Comparison of ENCODE assay signal across 8 cellular contexts in genomic region chr12:124993568-124994434, GRCh38. TPM values are rescaled to one million over a fixed set of nuclear protein-coding genes. Genes with fewer than 3 reads are reported as not detected.
A peak's percentile ranks its signal among the peaks of the same experiment; 100 is the strongest.
DNase-seq lines count a peak whose midpoint lies in the region; ATAC-seq and TF ChIP-seq lines count a peak whose summit lies in the region.

Gene BRI3BP, plus strand, starts transcription at chr12:124993645. Its CDS starts 146 bp downstream, at chr12:124993791.

- H3K4me2 ChIP-seq in OCI-LY3 (ENCODE audit: low read length), result peak within 1 kb of the TSS; percentile 100

- H3K27ac ChIP-seq in OCI-LY3 (ENCODE audit: low read length), result peak within 1 kb of the TSS; percentile 95
- peak within 1 kb of the TSS; percentile 70 to 86 (median 80) for H3K27ac ChIP-seq in stomach

- intact Hi-C loops in CD14-positive monocyte (cut with micrococcal nuclease) (loop anchor here in 1 of 2 donors (5.0 kb wide), 1 partner anchor 74 kb away; the partner anchor contains the start of gene AACS), stomach (cut with DNase I; ENCODE audit: low total_unique reads) (no loop called here)

- H3K36me3 Mint-ChIP-seq in CD14-positive monocyte (no peaks in the 10 kb centered on the region), nephron progenitor cell (ENCODE audit: low read depth) (peaks cover 5% of the 10 kb centered on the region)

- H3K9me3 Mint-ChIP-seq in CD14-positive monocyte (peaks cover 0 to 4% (median 0%) of the 10 kb centered on the region in 7 donors), nephron progenitor cell (peaks cover 7% of the 10 kb centered on the region)

- H3K4me1 Mint-ChIP-seq in CD14-positive monocyte (peaks cover 42% of the 10 kb centered on the region), nephron progenitor cell (peaks cover 23% of the 10 kb centered on the region)

- TF ChIP-seq CTCF in CD14-positive monocyte (IDR thresholded peaks at IDR 0.05) (no peak), OCI-LY3 (IDR thresholded peaks at IDR 0.05; ENCODE audit: low read depth, low read length) (no peak), nephron progenitor cell (IDR thresholded peaks at IDR 0.05) (no peak), stomach (IDR thresholded peaks at IDR 0.05) (no peak)

- no peak for DNase-seq in CD14-positive monocyte (ENCODE audit: low spot score)
- peak; percentile 72 for DNase-seq in GM19238 (ENCODE audit: insufficient read length, low spot score)
- DNase-seq in activated T-cell treated with anti-CD3 and anti-CD28 coated beads, Interleukin-2, amount 50 U/mL, for 48 hours, result peak; percentile 82 to 87
- DNase-seq in fibroblast of peridontal ligament (ENCODE audit: extremely low read depth), result peak; percentile 26
- DNase-seq in nephron progenitor cell, result peak; percentile 71
- peak; percentile 75 for DNase-seq in stomach

- H3K27me3 ChIP-seq in OCI-LY3 (ENCODE audit: low read depth, low read length) (no peaks in the 10 kb centered on the region), stomach (no peaks in the 10 kb centered on the region)

- H3K9me3 ChIP-seq in OCI-LY3 (ENCODE audit: insufficient read depth, low read length) (no peaks in the 10 kb centered on the region), stomach (no peaks in the 10 kb centered on the region)

- H3K4me1 ChIP-seq in OCI-LY3 (ENCODE audit: low read length), result peaks cover 33% of the 10 kb centered on the region
- H3K4me1 ChIP-seq in stomach, result peaks cover 18 to 42% (median 30%) of the 10 kb centered on the region in 4 donors

- peaks cover 32% of the 10 kb centered on the region for H4K20me1 ChIP-seq in OCI-LY3 (ENCODE audit: insufficient read depth, low read length)

- no peak for TF ChIP-seq POLR2A in stomach (IDR thresholded peaks at IDR 0.05)

- H3K36me3 ChIP-seq in OCI-LY3 (replicated peaks; ENCODE audit: low read depth, low read length) (peaks cover 12% of the 10 kb centered on the region), stomach (no peaks in the 10 kb centered on the region)

- peaks cover 0 to 2% (median 0%) of the 10 kb centered on the region in 3 donors for H3K27me3 Mint-ChIP-seq in CD14-positive monocyte (ENCODE audit: low read depth in 3 of 3)
- peaks cover 10% of the 10 kb centered on the region for H3K27me3 Mint-ChIP-seq in nephron progenitor cell (ENCODE audit: low read depth, poor library complexity)

- 0 to 1% (median 1%) methylated on average over 11 to 124 of the region's 124 CpGs for WGBS in stomach, 5 donors

- peak within 1 kb of the TSS; percentile 99 for H3K9ac ChIP-seq in OCI-LY3 (ENCODE audit: low read length)

- no peak for TF ChIP-seq EP300 in stomach (IDR thresholded peaks at IDR 0.05)

- peak within 1 kb of the TSS; percentile 93 to 97 for H3K4me3 Mint-ChIP-seq in CD14-positive monocyte
- peak within 1 kb of the TSS; percentile 93 for H3K4me3 Mint-ChIP-seq in nephron progenitor cell

- peak within 1 kb of the TSS; percentile 94 for H2AFZ ChIP-seq in OCI-LY3 (ENCODE audit: low read depth, low read length)

- ATAC-seq in HG03439 (IDR thresholded peaks at IDR 0.05; ENCODE audit: unreplicated experiment), result peak; percentile 38

- H3K4me3 ChIP-seq in OCI-LY3 (ENCODE audit: low read length) (peak within 1 kb of the TSS; percentile 97), stomach (peak within 1 kb of the TSS; percentile 61 to 98 (median 74))

- H3K27ac Mint-ChIP-seq in CD14-positive monocyte (peak within 1 kb of the TSS; percentile 49 to 91 (median 83)), nephron progenitor cell (peak within 1 kb of the TSS; percentile 31)

- peaks cover 55% of the 10 kb centered on the region for H3K79me2 ChIP-seq in OCI-LY3 (ENCODE audit: low read length)

RNA-seq across cellular contexts. Expression of gene BRI3BP, which starts in this region (rescaled TPM):
- 1 to 10 TPM; 5.0 to 6.9 TPM for polyA plus RNA-seq in CD14-positive monocyte
- total RNA-seq in stomach, result 10 to 100 TPM in 3 of 5 donors, 1 to 10 TPM in 2; 1.2 to 24.3 (median 19.4) TPM
- 1 to 10 TPM; 1.7 to 5.2 (median 3.1) TPM for polyA plus RNA-seq in stomach
